1 cellular context compared by ENCODE assay signal in the genomic region with DNA sequence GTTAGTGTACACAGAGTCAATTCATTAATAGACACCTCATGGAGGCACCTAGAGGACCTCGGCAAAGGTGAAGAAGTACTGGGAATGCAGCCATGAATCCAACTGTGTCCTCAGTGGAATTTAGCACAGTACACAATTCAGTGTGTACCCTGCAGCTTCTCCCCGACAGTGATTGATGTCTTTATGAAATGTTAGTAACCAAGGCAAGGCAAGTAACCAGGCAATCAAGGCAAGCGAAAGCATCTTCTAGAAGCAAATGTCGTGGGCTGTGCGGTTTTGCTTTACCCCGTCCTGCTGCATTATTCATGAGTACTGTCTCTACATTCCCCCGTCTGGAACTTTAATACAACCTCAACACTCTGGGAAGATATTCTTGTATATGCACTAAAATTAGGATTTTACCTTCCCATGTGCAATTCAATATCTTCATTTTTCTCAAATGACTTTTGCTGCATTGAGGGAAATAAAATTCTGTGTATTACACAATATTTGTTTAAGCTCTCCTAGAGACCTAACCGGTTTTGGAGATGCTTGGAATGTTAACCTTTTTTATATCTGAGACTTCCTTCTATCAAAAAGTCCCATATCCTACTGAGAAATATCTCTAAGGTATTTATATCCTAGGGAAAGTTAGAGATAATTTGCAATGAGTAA.
TF ChIP-seq lines count a peak whose summit lies in the region.

No MANE protein-coding gene starts in this region.

TF ChIP-seq in K562, 482 proteins besides CTCF, POLR2A, EP300 and RAD21 (continued from another document):
- TF ChIP-seq, protein P1, sequence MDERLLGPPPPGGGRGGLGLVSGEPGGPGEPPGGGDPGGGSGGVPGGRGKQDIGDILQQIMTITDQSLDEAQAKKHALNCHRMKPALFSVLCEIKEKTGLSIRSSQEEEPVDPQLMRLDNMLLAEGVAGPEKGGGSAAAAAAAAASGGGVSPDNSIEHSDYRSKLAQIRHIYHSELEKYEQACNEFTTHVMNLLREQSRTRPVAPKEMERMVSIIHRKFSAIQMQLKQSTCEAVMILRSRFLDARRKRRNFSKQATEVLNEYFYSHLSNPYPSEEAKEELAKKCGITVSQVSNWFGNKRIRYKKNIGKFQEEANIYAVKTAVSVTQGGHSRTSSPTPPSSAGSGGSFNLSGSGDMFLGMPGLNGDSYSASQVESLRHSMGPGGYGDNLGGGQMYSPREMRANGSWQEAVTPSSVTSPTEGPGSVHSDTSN (CRISPR knock-in tag; IDR thresholded peaks at IDR 0.05; ENCODE audit: low read depth) = 0 out of 2 replicates have a peak, but pooled peaks have one; percentile 20
- TF ChIP-seq, protein P1 (tag; conservative IDR thresholded peaks at IDR 0.05; ENCODE audit: low read depth) = peak; percentile 64
